1 cellular context compared by ENCODE assay signal in genomic region chr17:28661635-28662526, GRCh38.
TF ChIP-seq lines count a peak whose summit lies in the region.

A gene with protein sequence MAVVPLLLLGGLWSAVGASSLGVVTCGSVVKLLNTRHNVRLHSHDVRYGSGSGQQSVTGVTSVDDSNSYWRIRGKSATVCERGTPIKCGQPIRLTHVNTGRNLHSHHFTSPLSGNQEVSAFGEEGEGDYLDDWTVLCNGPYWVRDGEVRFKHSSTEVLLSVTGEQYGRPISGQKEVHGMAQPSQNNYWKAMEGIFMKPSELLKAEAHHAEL (minus strand): TSS chr17:28661906. CDS start chr17:28661876, 30 bp downstream.
TSS of gene SUPT6H (plus strand) at chr17:28662205. CDS start at chr17:28673402, 11,197 bp downstream.

TF ChIP-seq in GM12878, 131 proteins besides CTCF, POLR2A, EP300 and RAD21 (continued from another document):
- TF ChIP-seq MLLT1 (IDR thresholded peaks at IDR 0.05) = peak; percentile 51
- peak; percentile 90 for TF ChIP-seq GABPA (IDR thresholded peaks at IDR 0.05; ENCODE audit: low read depth)
- peak; percentile 57 to 73 for TF ChIP-seq IKZF2 (IDR thresholded peaks at IDR 0.05)
- peak; percentile 96 for TF ChIP-seq CREB1 (IDR thresholded peaks at IDR 0.05; ENCODE audit: low read depth)
- no peak for TF ChIP-seq ZNF217 (IDR thresholded peaks at IDR 0.05)
- TF ChIP-seq ZBTB40 (IDR thresholded peaks at IDR 0.05; ENCODE audit: borderline replicate concordance) = peak; percentile 96
- TF ChIP-seq HDGF (IDR thresholded peaks at IDR 0.05) = peak; percentile 67; the same call in 1 of the 2 replicates
- no peak for TF ChIP-seq PBX3 (IDR thresholded peaks at IDR 0.05; ENCODE audit: insufficient replicate concordance, low read depth, low read length)
- TF ChIP-seq EGR1 (IDR thresholded peaks at IDR 0.05; ENCODE audit: borderline replicate concordance in 1 of 2, low read depth in 2 of 2, low read length in 2 of 2) = peak; percentile 79 to 80
- TF ChIP-seq NKRF (conservative IDR thresholded peaks at IDR 0.05) = peak; percentile 51; the same call in 1 of the 2 replicates
- TF ChIP-seq TCF3 (IDR thresholded peaks at IDR 0.05; ENCODE audit: borderline replicate concordance, insufficient read depth, low read depth, low read length) = 0 out of 2 replicates have a peak, but pooled peaks have one; percentile 11
- peak; percentile 50; the same call in 1 of the 2 replicates for TF ChIP-seq ATF2 (IDR thresholded peaks at IDR 0.05; ENCODE audit: low read length)
- no peak for TF ChIP-seq KDM1A (IDR thresholded peaks at IDR 0.05; ENCODE audit: borderline replicate concordance)
- TF ChIP-seq RELA (IDR thresholded peaks at IDR 0.05; ENCODE audit: borderline replicate concordance, partially characterized antibody) = peak; percentile 14
- no peak for TF ChIP-seq SREBF1 (IDR thresholded peaks at IDR 0.05; ENCODE audit: low read length)
- peak; percentile 96 for TF ChIP-seq POLR2AphosphoS5 (IDR thresholded peaks at IDR 0.05; ENCODE audit: low read length)
- peak; percentile 40; the same call in 1 of the 2 replicates for TF ChIP-seq PAX5 (IDR thresholded peaks at IDR 0.05; ENCODE audit: borderline replicate concordance, low read depth, low read length)
- peak; percentile 62; the same call in 1 of the 2 replicates for TF ChIP-seq GATAD2B (conservative IDR thresholded peaks at IDR 0.05; ENCODE audit: low read depth)
- TF ChIP-seq, protein P1, sequence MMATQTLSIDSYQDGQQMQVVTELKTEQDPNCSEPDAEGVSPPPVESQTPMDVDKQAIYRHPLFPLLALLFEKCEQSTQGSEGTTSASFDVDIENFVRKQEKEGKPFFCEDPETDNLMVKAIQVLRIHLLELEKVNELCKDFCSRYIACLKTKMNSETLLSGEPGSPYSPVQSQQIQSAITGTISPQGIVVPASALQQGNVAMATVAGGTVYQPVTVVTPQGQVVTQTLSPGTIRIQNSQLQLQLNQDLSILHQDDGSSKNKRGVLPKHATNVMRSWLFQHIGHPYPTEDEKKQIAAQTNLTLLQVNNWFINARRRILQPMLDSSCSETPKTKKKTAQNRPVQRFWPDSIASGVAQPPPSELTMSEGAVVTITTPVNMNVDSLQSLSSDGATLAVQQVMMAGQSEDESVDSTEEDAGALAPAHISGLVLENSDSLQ (IDR thresholded peaks at IDR 0.05) = peak; percentile 76
- TF ChIP-seq YY1 (IDR thresholded peaks at IDR 0.05; ENCODE audit: low read depth, low read length) = peak; percentile 83
- TF ChIP-seq CHD1 (IDR thresholded peaks at IDR 0.05; ENCODE audit: low read depth, low read length) = no peak
- TF ChIP-seq ZNF207 (IDR thresholded peaks at IDR 0.05; ENCODE audit: borderline replicate concordance) = peak; percentile 29; the same call in 1 of the 2 replicates
- peak; percentile 95 for TF ChIP-seq NBN (IDR thresholded peaks at IDR 0.05)
- TF ChIP-seq NR2C1 (IDR thresholded peaks at IDR 0.05) = peak; percentile 51; the same call in 1 of the 2 replicates
